Comparison of ENCODE assay signal across 8 cellular contexts in genomic region chr16:65745-66144, GRCh38. TPM values are rescaled to one million over a fixed set of nuclear protein-coding genes. Genes with fewer than 3 reads are reported as not detected.
DNase-seq lines count a peak whose midpoint lies in the region; ATAC-seq and TF ChIP-seq lines count a peak whose summit lies in the region.

No MANE protein-coding gene starts in this region.

- no peak overlapping the region; the same call in 1 of the 2 replicates for H3K27ac ChIP-seq in WERI-Rb-1
- no peak overlapping the region for H3K27ac ChIP-seq in body of pancreas

- H3K4me3 ChIP-seq in WERI-Rb-1 (ENCODE audit: low read depth, low read length) (no peak overlapping the region), body of pancreas (no peak overlapping the region)

- DNase-seq in AG09319 (ENCODE audit: extremely low read depth, low read depth) (no peak), NCI-H2171 (lab: John Stamatoyannopoulos, UW) (peak; percentile 67), WERI-Rb-1 (peak; percentile 83), body of pancreas (peak; percentile 86 to 92 (median 87)), inferior parietal cortex (ENCODE audit: extremely low spot score) (peak; percentile 79)
- peak; percentile 91 for DNase-seq in stimulated activated CD4-positive, alpha-beta T cell treated with anti-CD3 and anti-CD28 coated beads, Interleukin-15, amount 100 ng/mL, for 24 hours

- TF ChIP-seq CTCF in AG09319 (IDR thresholded peaks at IDR 0.05; ENCODE audit: low read depth, low read length) (peak; percentile 97), WERI-Rb-1 (IDR thresholded peaks at IDR 0.05; ENCODE audit: low read depth, low read length) (peak; percentile 98), body of pancreas (IDR thresholded peaks at IDR 0.05) (peak; percentile 90 to 98 (median 95))

- H3K36me3 ChIP-seq in WERI-Rb-1, result no peaks in the 10 kb centered on the region; the same call in 1 of the 2 replicates
- H3K36me3 ChIP-seq in body of pancreas (replicated peaks in 1 of 2; ENCODE audit: insufficient read depth in 1 of 2, low read depth in 2 of 2), result no peaks in the 10 kb centered on the region

- peak; percentile 60 for ATAC-seq in GM21619 (IDR thresholded peaks at IDR 0.05; ENCODE audit: unreplicated experiment)
- peak; percentile 85 for ATAC-seq in body of pancreas
- ATAC-seq in GM18909 (IDR thresholded peaks at IDR 0.05; ENCODE audit: poor library complexity, unreplicated experiment), result no peak

- intact Hi-C loops in body of pancreas (cut with DNase I), result no loop called here

- no peaks in the 10 kb centered on the region for H3K9me3 ChIP-seq in WERI-Rb-1 (ENCODE audit: severe bottlenecking)
- no peaks in the 10 kb centered on the region for H3K9me3 ChIP-seq in body of pancreas

- peaks cover 24% of the 10 kb centered on the region for H3K4me1 ChIP-seq in body of pancreas

- H3K27me3 ChIP-seq in WERI-Rb-1 (ENCODE audit: insufficient read depth, low read depth, severe bottlenecking) (no peaks in the 10 kb centered on the region), body of pancreas (no peaks in the 10 kb centered on the region)

- WGBS in body of pancreas, 2 donors, result 14 to 35% methylated on average over 7 to 17 of the region's 17 CpGs

- TF ChIP-seq POLR2A in body of pancreas (IDR thresholded peaks at IDR 0.05), result no peak

RNA-seq across cellular contexts. Expression of gene RHBDF1, which starts 6.7 kb away (rescaled TPM):
- total RNA-seq in body of pancreas, result 10 to 100 TPM; 16.3 to 27.7 TPM

RNA-seq across cellular contexts. Expression of gene SNRNP25, which starts 12.1 kb away (rescaled TPM):
- total RNA-seq in body of pancreas, result 10 to 100 TPM; 13.2 to 13.5 TPM

RNA-seq across cellular contexts. Expression of gene MPG, which starts 12.3 kb away (rescaled TPM):
- 10 to 100 TPM; 65.6 to 66.9 TPM for total RNA-seq in body of pancreas

RNA-seq across cellular contexts. Expression of gene POLR3K, which starts 12.3 kb away (rescaled TPM):
- total RNA-seq in body of pancreas, result 1 to 10 TPM; 2.6 to 5.6 TPM
